ENCODE assay signal across 13 cellular contexts in genomic region chr22:38167988-38168407, GRCh38. TPM values are rescaled to one million over a fixed set of nuclear protein-coding genes. Genes with fewer than 3 reads are reported as not detected.
DNase-seq lines count a peak whose midpoint lies in the region; ATAC-seq, FAIRE-seq and TF ChIP-seq lines count a peak whose summit lies in the region.
"Had no signal": no experiment of that assay in that cellular context is flagged by ENCODE, and none has a peak within 500 bp of the region (broad histone marks: within the 10 kb centered on the region; RNA-seq: fewer than 3 reads in every experiment).

No MANE protein-coding gene starts in this region.

- H3K4me3 Mint-ChIP-seq in activated CD8-positive, alpha-beta memory T cell treated with anti-CD3 and anti-CD28 coated beads, Interleukin-2, amount 10 ng/mL, durations not matched to agents 7 days and 5 days = no peak overlapping the region
- H3K4me3 Mint-ChIP-seq: IgD-negative memory B cell had no signal

- peaks cover 6% of the 10 kb centered on the region for H3K36me3 Mint-ChIP-seq in activated CD8-positive, alpha-beta memory T cell treated with anti-CD3 and anti-CD28 coated beads, Interleukin-2, amount 10 ng/mL, durations not matched to agents 7 days and 5 days

- peaks cover 22 to 55% of the 10 kb centered on the region in 2 experiments; a peak in 4 of 5 replicates for H3K4me1 ChIP-seq in K562 (replicated peaks in 1 of 2; ENCODE audit: control insufficient read depth in 2 of 2, insufficient read depth in 2 of 2, low read length in 2 of 2)
- H3K4me1 ChIP-seq in left ventricle myocardium inferior = peaks cover 60% of the 10 kb centered on the region
- H3K4me1 ChIP-seq in stomach = peaks cover 24 to 61% (median 45%) of the 10 kb centered on the region in 4 donors

- H3K27me3 ChIP-seq in K562 (ENCODE audit: control insufficient read depth in 2 of 2, insufficient read depth in 2 of 2, low read length in 2 of 2) (no peaks in the 10 kb centered on the region), left ventricle myocardium inferior (ENCODE audit: low read depth) (no peaks in the 10 kb centered on the region), stomach (no peaks in the 10 kb centered on the region)
- H3K27me3 ChIP-seq: tibial artery had no signal

- peak overlapping the region in 1 of 2 experiments; percentile 78; a peak in 2 of 4 replicates for H3K9ac ChIP-seq in K562 (ENCODE audit: insufficient read depth in 1 of 2, low read depth in 2 of 2, low read length in 2 of 2)

- no TSS peak for BruUV-seq in K562 (replicated peaks; lab: Mats Ljungman, UMichigan)

- H3K9me3 ChIP-seq in K562 (replicated peaks; ENCODE audit: control insufficient read depth, insufficient read depth, low read depth, low read length) (no peaks in the 10 kb centered on the region), left ventricle myocardium inferior (replicated peaks) (no peaks in the 10 kb centered on the region), stomach (no peaks in the 10 kb centered on the region)
- H3K9me3 ChIP-seq: tibial artery had no signal

- no peak overlapping the region for H3K27ac ChIP-seq in K562 (ENCODE audit: extremely low read depth, low read depth, low read length)
- peak overlapping the region; percentile 74 for H3K27ac ChIP-seq in left ventricle myocardium inferior (replicated peaks)
- peak overlapping the region; percentile 5 to 80 (median 47) for H3K27ac ChIP-seq in stomach
- H3K27ac ChIP-seq: 22Rv1, tibial artery had no signal

- no peaks in the 10 kb centered on the region for H3K27me3 Mint-ChIP-seq in activated CD8-positive, alpha-beta memory T cell treated with anti-CD3 and anti-CD28 coated beads, Interleukin-2, amount 10 ng/mL, durations not matched to agents 7 days and 5 days
- H3K27me3 Mint-ChIP-seq: IgD-negative memory B cell had no signal

- CTCF ChIA-PET in K562 (lab: Yijun Ruan, JAX; ENCODE audit: low intra/inter-chr PET ratio) = no interaction called here
- CTCF ChIA-PET in activated CD8-positive, alpha-beta memory T cell treated with anti-CD3 and anti-CD28 coated beads, Interleukin-2, amount 10 ng/mL, durations not matched to agents 7 days and 5 days (lab: Charles Lee) = no interaction called here

- H3K4me1 Mint-ChIP-seq in activated CD8-positive, alpha-beta memory T cell treated with anti-CD3 and anti-CD28 coated beads, Interleukin-2, amount 10 ng/mL, durations not matched to agents 7 days and 5 days = peaks cover 14% of the 10 kb centered on the region

- POLR2A ChIA-PET in K562 (lab: Yijun Ruan, JAX) = interaction anchor here (1.0 to 2.3 kb wide), 2 partner anchors 9 to 18 kb away, joined by 3 to 16 read pairs; no protein-coding TSS in a partner anchor

- intact Hi-C loops in K562 (cut with micrococcal nuclease) = no loop called here
- intact Hi-C loops in left ventricle myocardium inferior (cut with micrococcal nuclease) = no loop called here
- intact Hi-C loops in stomach (cut with DNase I; ENCODE audit: low total_unique reads) = no loop called here

- H3K27ac Mint-ChIP-seq in activated CD8-positive, alpha-beta memory T cell treated with anti-CD3 and anti-CD28 coated beads, Interleukin-2, amount 10 ng/mL, durations not matched to agents 7 days and 5 days = no peak overlapping the region

- ATAC-seq in K562 (peak; percentile 56), HG03196 (IDR thresholded peaks at IDR 0.05; ENCODE audit: unreplicated experiment) (no peak)
- ATAC-seq in activated CD8-positive, alpha-beta memory T cell treated with anti-CD3 and anti-CD28 coated beads, Interleukin-2, amount 10 ng/mL, durations not matched to agents 7 days and 5 days = no peak

- H3K36me3 ChIP-seq in K562 (ENCODE audit: control insufficient read depth, insufficient read depth, low read length) (no peaks in the 10 kb centered on the region; the same call in 2 of the 3 replicates), left ventricle myocardium inferior (peaks cover 10% of the 10 kb centered on the region), stomach (peaks cover 0 to 16% (median 2%) of the 10 kb centered on the region in 4 donors)

- H2AFZ ChIP-seq in K562 (ENCODE audit: low read depth, low read length) = no peak overlapping the region

- TF ChIP-seq RAD21 in K562 (CRISPR knock-in tag; conservative IDR thresholded peaks at IDR 0.05 in 1 of 2, IDR thresholded peaks at IDR 0.05 in 1 of 2) = no peak

- H3K79me2 ChIP-seq in K562 (ENCODE audit: control insufficient read depth, insufficient read depth, low read length) = no peaks in the 10 kb centered on the region

- no peaks in the 10 kb centered on the region for H4K20me1 ChIP-seq in K562 (replicated peaks; ENCODE audit: control insufficient read depth, insufficient read depth, low read length)

- DNase-seq in DMS 273 (lab: John Stamatoyannopoulos, UW; ENCODE audit: unreplicated experiment) (peak; percentile 45), DMS 273 treated with DMSO at 0.1 percent for 48 hours (lab: John Stamatoyannopoulos, UW) (no peak), K562 (ENCODE audit: extremely low read depth in 1 of 4, low spot score in 3 of 4) (no peak), left ventricle myocardium inferior (peak; percentile 66), stomach (peak; percentile 77), NCI-H774 (lab: John Stamatoyannopoulos, UW) (no peak)
- no peak for DNase-seq in activated CD8-positive, alpha-beta memory T cell treated with anti-CD3 and anti-CD28 coated beads, Interleukin-2, amount 10 ng/mL, durations not matched to agents 7 days and 5 days
- DNase-seq: activated CD4-positive, CD25-positive, alpha-beta regulatory T cell treated with anti-CD3 and anti-CD28 coated beads, Interleukin-2, amount 50 U/mL, for 72 hours; NCI-H1417 treated with DMSO at 0.1 percent for 48 hours had no signal

- 35% methylated on average over 7 of the region's 7 CpGs for WGBS in K562 (ENCODE audit: insufficient coverage, low coverage, missing lambda C conversion rate)
- 23 to 43% (median 29%) methylated on average over 7 of the region's 7 CpGs for WGBS in stomach, 5 donors

- in situ Hi-C loops in K562 (cut with MboI) = no loop called here

- H3K9me1 ChIP-seq in K562 (ENCODE audit: control insufficient read depth, insufficient read depth, low read length) = peaks cover 2% of the 10 kb centered on the region

- no peaks in the 10 kb centered on the region for H3K9me3 Mint-ChIP-seq in activated CD8-positive, alpha-beta memory T cell treated with anti-CD3 and anti-CD28 coated beads, Interleukin-2, amount 10 ng/mL, durations not matched to agents 7 days and 5 days (ENCODE audit: low read depth)
- H3K9me3 Mint-ChIP-seq: IgD-negative memory B cell had no signal

- TF ChIP-seq CTCF in K562 (IDR thresholded peaks at IDR 0.05 in 2 of 3, conservative IDR thresholded peaks at IDR 0.05 in 1 of 3; ENCODE audit: insufficient read depth in 2 of 3, low read depth in 1 of 3, low read length in 3 of 3) (no peak), left ventricle myocardium inferior (IDR thresholded peaks at IDR 0.05; ENCODE audit: borderline replicate concordance) (no peak), stomach (IDR thresholded peaks at IDR 0.05) (no peak)

- no peak overlapping the region for H3K4me2 ChIP-seq in K562 (ENCODE audit: insufficient read depth, low read length)

- FAIRE-seq in K562 (lab: Jason Lieb, UNC) = no peak

- no peak overlapping the region for H3K4me3 ChIP-seq in K562
- H3K4me3 ChIP-seq in left ventricle myocardium inferior = no peak overlapping the region
- no peak overlapping the region for H3K4me3 ChIP-seq in stomach
- H3K4me3 ChIP-seq: tibial artery had no signal

- TF ChIP-seq POLR2A in K562 (conservative IDR thresholded peaks at IDR 0.05) (no peak), stomach (IDR thresholded peaks at IDR 0.05) (no peak)

- TF ChIP-seq EP300 in K562 (IDR thresholded peaks at IDR 0.05; ENCODE audit: low read length) = no peak
- TF ChIP-seq EP300 in stomach (IDR thresholded peaks at IDR 0.05) = no peak

RNA-seq across cellular contexts. Expression of gene PLA2G6, which starts 13.6 kb away (rescaled TPM):
- total RNA-seq in K562 (2011; cell fraction: chromatin; rRNA removed; ENCODE audit: low replicate concordance) = 64.9 and 174 TPM in 2 replicates
- total RNA-seq in K562 (2011; cell fraction: nucleolus; rRNA removed) = 86.7 and 90.4 TPM in 2 replicates
- 47.3 and 58.2 TPM in 2 replicates for total RNA-seq in K562 (2011; cell fraction: nucleoplasm; rRNA removed)
- 9.1 and 9.7 TPM in 2 replicates for total RNA-seq in K562 (2014; rRNA removed)
- 2.8 and 3.2 TPM in 2 replicates for total RNA-seq in K562 (2014; rRNA removed; fragmentation: Illumina TruSeq; extraction: Trizol)
- 2.1 TPM in 2 replicates for total RNA-seq in K562 (2015; rRNA removed; fragmentation: Illumina TruSeq; extraction: Trizol)
- 10.8 and 10.9 TPM in 2 replicates for total RNA-seq in K562 (2021)
- 10.9 and 18.1 TPM in 2 replicates for polyA plus RNA-seq in K562 (2011; rRNA removed)
- polyA plus RNA-seq in K562 (2011; cell fraction: cytosol; rRNA removed) = 8.3 and 14.3 TPM in 2 replicates
- 109 and 177 TPM in 2 replicates for polyA plus RNA-seq in K562 (2011; cell fraction: nucleus; rRNA removed)
- 14.3 and 16.8 TPM in 2 replicates for polyA plus RNA-seq in K562 (2012)
- 7.9 and 9.7 TPM in 2 replicates for polyA plus RNA-seq in K562 (2014; fragmentation: Illumina TruSeq; extraction: Trizol)
- under 1 TPM; 0.11 to 0.13 TPM for polyA plus RNA-seq in K562 (2014; fragmentation: Nextera tagmentation; extraction: Ambion mirVana)
- 8.8 and 12.2 TPM in 2 replicates for polyA plus RNA-seq in K562 (2014; rRNA removed)
- polyA minus RNA-seq in K562 (2011; rRNA and poly(A)+ RNA removed) = 27.5 and 34.5 TPM in 2 replicates
- 13.3 and 26.9 TPM in 2 replicates for polyA minus RNA-seq in K562 (2011; cell fraction: cytosol; rRNA and poly(A)+ RNA removed)
- 90.7 and 117 TPM in 2 replicates for polyA minus RNA-seq in K562 (2011; cell fraction: nucleus; rRNA and poly(A)+ RNA removed)
- total RNA-seq in left ventricle myocardium inferior = 14.1 TPM
- 10 to 100 TPM; 24.0 to 68.3 (median 30.0) TPM for total RNA-seq in stomach
- 10 to 100 TPM in 2 of 3 donors, 1 to 10 TPM in 1; 6.0 to 24.8 (median 11.8) TPM for polyA plus RNA-seq in stomach
- 10 to 100 TPM; 41.1 to 71.4 TPM for total RNA-seq in activated CD8-positive, alpha-beta memory T cell treated with anti-CD3 and anti-CD28 coated beads, Interleukin-2, amount 10 ng/mL, durations not matched to agents 7 days and 5 days

RNA-seq across cellular contexts. Expression of gene MAFF, which starts 33.8 kb away (rescaled TPM):
- total RNA-seq in K562 (2011; cell fraction: chromatin; rRNA removed; ENCODE audit: low replicate concordance) = 4.2 and 9.2 TPM in 2 replicates
- total RNA-seq in K562 (2011; cell fraction: nucleolus; rRNA removed) = 5.4 and 6.7 TPM in 2 replicates
- total RNA-seq in K562 (2011; cell fraction: nucleoplasm; rRNA removed) = 6.3 and 7.8 TPM in 2 replicates
- total RNA-seq in K562 (2014; rRNA removed) (8.0 and 8.9 TPM in 2 replicates), K562 (2014; rRNA removed; fragmentation: Illumina TruSeq; extraction: Trizol) (4.5 and 5.2 TPM in 2 replicates), K562 (2015; rRNA removed; fragmentation: Illumina TruSeq; extraction: Trizol) (1.9 and 2.1 TPM in 2 replicates), K562 (2021) (5.9 and 7.9 TPM in 2 replicates), left ventricle myocardium inferior (4.7 TPM), stomach (100 to 1,000 TPM in 2 of 5 donors, 10 to 100 TPM in 1, 1 to 10 TPM in 1, under 1 TPM in 1; 0.58 to 130 (median 58.9) TPM)
- polyA plus RNA-seq in K562 (2011; rRNA removed) (3.3 and 5.4 TPM in 2 replicates), K562 (2014; fragmentation: Illumina TruSeq; extraction: Trizol) (5.8 and 6.1 TPM in 2 replicates), K562 (2014; fragmentation: Nextera tagmentation; extraction: Ambion mirVana) (under 1 TPM; 0.51 to 0.60 TPM), K562 (2014; rRNA removed) (6.9 and 7.0 TPM in 2 replicates), stomach (10 to 100 TPM; 16.0 to 65.7 (median 35.7) TPM)
- polyA plus RNA-seq in K562 (2011; cell fraction: cytosol; rRNA removed) = 3.1 and 11.0 TPM in 2 replicates
- 1.8 and 4.2 TPM in 2 replicates for polyA plus RNA-seq in K562 (2011; cell fraction: nucleus; rRNA removed)
- polyA plus RNA-seq in K562 (2012) = 5.4 and 9.4 TPM in 2 replicates
- polyA minus RNA-seq in K562 (2011; rRNA and poly(A)+ RNA removed) = 1.8 and 2.8 TPM in 2 replicates
- polyA minus RNA-seq in K562 (2011; cell fraction: cytosol; rRNA and poly(A)+ RNA removed) = 2.8 and 3.2 TPM in 2 replicates
- polyA minus RNA-seq in K562 (2011; cell fraction: nucleus; rRNA and poly(A)+ RNA removed) = 2.3 and 2.6 TPM in 2 replicates
- 1 to 10 TPM; 6.6 to 7.8 TPM for total RNA-seq in activated CD8-positive, alpha-beta memory T cell treated with anti-CD3 and anti-CD28 coated beads, Interleukin-2, amount 10 ng/mL, durations not matched to agents 7 days and 5 days

RNA-seq across cellular contexts. Expression of gene BAIAP2L2, which starts 57.5 kb away (rescaled TPM):
- 0.19 and 0.25 TPM in 2 replicates for total RNA-seq in K562 (2011; cell fraction: chromatin; rRNA removed; ENCODE audit: low replicate concordance)
- 0.26 and 0.33 TPM in 2 replicates for total RNA-seq in K562 (2011; cell fraction: nucleolus; rRNA removed)
- 0.37 TPM in 1 of 2 replicates, not detected in the other for total RNA-seq in K562 (2011; cell fraction: nucleoplasm; rRNA removed)
- total RNA-seq in K562 (2014; rRNA removed) (not detected in 2 replicates), K562 (2014; rRNA removed; fragmentation: Illumina TruSeq; extraction: Trizol) (not detected in 2 replicates), K562 (2015; rRNA removed; fragmentation: Illumina TruSeq; extraction: Trizol) (not detected in 2 replicates), K562 (2021) (0.13 and 0.22 TPM in 2 replicates), left ventricle myocardium inferior (0.16 TPM), stomach (100 to 1,000 TPM in 1 of 5 donors, 10 to 100 TPM in 2, 1 to 10 TPM in 2; 1.3 to 397 (median 12.2) TPM)
- polyA plus RNA-seq in K562 (2011; rRNA removed) (0.07 and 0.09 TPM in 2 replicates), K562 (2014; fragmentation: Illumina TruSeq; extraction: Trizol) (0.07 TPM in 1 of 2 replicates, not detected in the other), K562 (2014; fragmentation: Nextera tagmentation; extraction: Ambion mirVana) (under 1 TPM in 1 of 2 experiments, not detected in 1; 0.04 TPM), K562 (2014; rRNA removed) (0.11 and 0.86 TPM in 2 replicates), stomach (1 to 10 TPM; 1.2 to 6.8 (median 4.0) TPM)
- polyA plus RNA-seq in K562 (2011; cell fraction: cytosol; rRNA removed) = 0.06 and 0.22 TPM in 2 replicates
- 0.37 and 1.1 TPM in 2 replicates for polyA plus RNA-seq in K562 (2011; cell fraction: nucleus; rRNA removed)
- polyA plus RNA-seq in K562 (2012) = 0.23 and 0.72 TPM in 2 replicates
- polyA minus RNA-seq in K562 (2011; rRNA and poly(A)+ RNA removed) = 0.11 TPM in 1 of 2 replicates, not detected in the other
- not detected in 2 replicates for polyA minus RNA-seq in K562 (2011; cell fraction: cytosol; rRNA and poly(A)+ RNA removed)
- 0.22 TPM in 1 of 2 replicates, not detected in the other for polyA minus RNA-seq in K562 (2011; cell fraction: nucleus; rRNA and poly(A)+ RNA removed)
- total RNA-seq in activated CD8-positive, alpha-beta memory T cell treated with anti-CD3 and anti-CD28 coated beads, Interleukin-2, amount 10 ng/mL, durations not matched to agents 7 days and 5 days = under 1 TPM; 0.37 to 0.70 TPM
- polyA plus RNA-seq: IgD-negative memory B cell had no signal

Comparison
In these comparisons a context has a peak if more than half of its experiments do, and no peak if none do; other contexts are left out.
1. DNase-seq: peak in DMS 273 (single experiment), left ventricle myocardium inferior (single experiment) and stomach (single experiment); none in DMS 273 treated with DMSO at 0.1 percent for 48 hours (single experiment), K562 (0 of 4), NCI-H774 (single experiment) and activated CD8-positive, alpha-beta memory T cell treated with anti-CD3 and anti-CD28 coated beads, Interleukin-2, amount 10 ng/mL, durations not matched to agents 7 days and 5 days (single experiment).